In the genomic region with DNA sequence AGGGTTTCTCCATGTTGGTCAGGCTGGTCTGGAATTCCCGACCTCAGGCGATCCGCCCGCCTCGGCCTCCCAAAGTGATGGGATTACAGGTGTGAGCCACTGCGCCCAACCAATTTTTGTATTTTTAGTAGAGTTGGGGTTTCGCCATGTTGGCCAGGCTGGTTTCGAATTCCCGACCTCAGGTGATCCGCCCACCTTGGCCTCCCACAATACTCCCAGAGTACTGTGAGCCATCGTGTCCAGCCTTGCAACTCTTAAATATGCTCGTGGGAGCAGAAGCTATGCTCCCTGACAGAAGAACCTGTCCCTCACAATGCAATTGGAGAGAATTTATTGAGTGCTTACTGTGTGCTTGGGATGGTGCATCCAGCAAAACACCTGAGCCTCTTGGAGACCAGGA, we compare ENCODE assay signal across 1 cellular context. TPM values are rescaled to one million over a fixed set of nuclear protein-coding genes. Genes with fewer than 3 reads are reported as not detected.
"Had no signal": no experiment of that assay in that cellular context is flagged by ENCODE, and none has a peak within 500 bp of the region (broad histone marks: within the 10 kb centered on the region; RNA-seq: fewer than 3 reads in every experiment).

No MANE protein-coding gene starts in this region.

RNA-seq across cellular contexts. Expression of gene PLAU, which starts 52.6 kb away (rescaled TPM):
- polyA plus RNA-seq: naive thymus-derived CD4-positive, alpha-beta T cell had no signal
